In genomic region chr7:39670052-39670451, GRCh38 we compare ENCODE assay signal across 24 cellular contexts.
"Had no signal": no experiment of that assay in that cellular context is flagged by ENCODE, and none has a peak within 500 bp of the region (broad histone marks: within the 10 kb centered on the region; RNA-seq: fewer than 3 reads in every experiment).

No MANE protein-coding gene starts in this region.

- H3K9me3 ChIP-seq: ovary, psoas muscle, stomach, thoracic aorta, thyroid gland, tibial nerve, upper lobe of left lung, vagina had no signal

- H3K27me3 ChIP-seq: neural progenitor cell, ovary, stomach, thyroid gland, tibial nerve, upper lobe of left lung, vagina had no signal

- ATAC-seq: natural killer cell; psoas muscle; right cardiac atrium; sciatic nerve; stimulated activated effector memory CD8-positive, alpha-beta T cell treated with anti-CD3 and anti-CD28 coated beads, Interleukin-12 subunit alpha, Interleukin-12 subunit beta, amount 100 ng/mL, for 72 hours; stimulated activated naive B cell treated with anti-CD40 and anti-IgM and Interleukin-4, amounts not matched to agents 10 μg/mL and 1 μg/mL and 100 μg/mL, for 72 hours had no signal

- FAIRE-seq: urothelium cell line had no signal

- H3K4me2 ChIP-seq: neural progenitor cell had no signal

- H3K4me1 ChIP-seq: parathyroid adenoma, thyroid gland, tibial nerve had no signal

- H3K36me3 ChIP-seq: neural progenitor cell, ovary, thoracic aorta, thyroid gland, tibial nerve, upper lobe of left lung, vagina had no signal

- DNase-seq: natural killer cell; occipital lobe; ovary; posterior cingulate gyrus; psoas muscle; right cardiac atrium; stimulated activated CD4-positive, alpha-beta T cell treated with anti-CD3 and anti-CD28 coated beads, Interleukin-15, amount 100 ng/mL, for 24 hours; stimulated activated CD4-positive, alpha-beta T cell treated with anti-CD3 and anti-CD28 coated beads, Interleukin-2, amount 100 ng/mL, for 24 hours; stimulated activated CD4-positive, alpha-beta T cell treated with anti-CD3 and anti-CD28 coated beads, Interleukin-2, amount 100 ng/mL, for 48 hours; stimulated activated CD4-positive, alpha-beta T cell treated with anti-CD3 and anti-CD28 coated beads, Interleukin-4, amount 100 ng/mL, for 24 hours; stimulated activated naive B cell treated with anti-CD40 and anti-IgM and Interleukin-4, amounts not matched to agents 10 μg/mL and 1 μg/mL and 100 μg/mL, for 72 hours; stimulated activated naive CD4-positive, alpha-beta T cell treated with Interleukin-2 at 50 U/mL for 16 hours; stomach; thyroid gland; upper lobe of left lung had no signal

- H3K4me3 ChIP-seq: neural progenitor cell, ovary, psoas muscle, skin epidermis, stomach, thoracic aorta, thyroid gland, tibial nerve, upper lobe of left lung, vagina had no signal

- H2AFZ ChIP-seq: neural progenitor cell, parathyroid adenoma had no signal

- H3K27ac ChIP-seq: ovary, parathyroid adenoma, psoas muscle, skin epidermis, stomach, thoracic aorta, thyroid gland, tibial nerve, upper lobe of left lung, vagina had no signal

- H3K9ac ChIP-seq: neural progenitor cell, parathyroid adenoma had no signal
